In the genomic region with DNA sequence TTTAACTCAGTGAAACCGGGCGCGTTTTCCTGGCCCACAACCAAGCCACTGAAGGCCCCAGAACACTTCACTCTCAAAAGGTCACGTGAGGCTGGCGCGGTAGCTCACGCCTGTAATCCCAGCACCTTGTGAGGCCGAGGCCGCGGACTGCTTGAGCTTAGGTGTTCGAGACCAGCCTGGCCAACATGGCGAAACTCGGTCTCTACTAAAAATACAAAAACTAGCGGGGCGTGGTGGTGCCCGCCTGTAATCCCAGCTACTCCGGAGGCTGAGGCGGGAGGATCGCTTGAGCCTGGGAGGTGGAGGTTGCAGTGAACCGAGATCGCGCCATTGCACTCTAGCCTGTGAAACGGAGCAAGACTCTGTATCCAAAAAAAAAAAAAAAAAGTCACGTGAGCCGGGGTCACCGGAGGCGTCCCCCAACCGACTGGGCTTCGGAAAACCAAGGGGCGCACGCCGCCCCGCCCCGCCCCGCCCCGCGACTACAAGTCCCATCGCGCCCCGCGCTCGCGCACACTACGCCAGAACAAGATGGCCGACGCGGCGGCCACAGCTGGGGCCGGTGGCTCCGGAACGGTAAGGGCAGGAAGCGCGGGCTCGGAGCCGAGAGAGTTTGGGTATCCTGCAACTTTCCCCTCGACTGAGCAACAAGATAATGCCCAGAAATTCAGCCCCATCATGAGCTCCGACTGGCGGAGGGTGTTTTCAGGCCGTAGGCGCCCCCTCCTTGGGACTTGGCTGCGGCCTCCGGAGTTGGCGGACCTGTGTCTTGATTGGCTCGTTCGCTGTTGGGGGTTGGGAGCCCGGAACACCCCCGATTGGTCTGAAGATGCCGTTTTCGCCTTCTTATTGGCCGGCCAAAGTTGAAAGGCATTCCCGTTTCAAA, we compare ENCODE assay signal across 8 cellular contexts. TPM values are rescaled to one million over a fixed set of nuclear protein-coding genes. Genes with fewer than 3 reads are reported as not detected.
DNase-seq lines count a peak whose midpoint lies in the region; TF ChIP-seq lines count a peak whose summit lies in the region.

A gene with protein sequence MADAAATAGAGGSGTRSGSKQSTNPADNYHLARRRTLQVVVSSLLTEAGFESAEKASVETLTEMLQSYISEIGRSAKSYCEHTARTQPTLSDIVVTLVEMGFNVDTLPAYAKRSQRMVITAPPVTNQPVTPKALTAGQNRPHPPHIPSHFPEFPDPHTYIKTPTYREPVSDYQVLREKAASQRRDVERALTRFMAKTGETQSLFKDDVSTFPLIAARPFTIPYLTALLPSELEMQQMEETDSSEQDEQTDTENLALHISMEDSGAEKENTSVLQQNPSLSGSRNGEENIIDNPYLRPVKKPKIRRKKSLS (plus strand): TSS at position 514 of the 886 bp plus-strand sequence. CDS start 18 bp downstream, at position 532.

- peak within 1 kb of the TSS; percentile 59 for H3K4me2 ChIP-seq in neuronal stem cell (ENCODE audit: insufficient read depth, low read length, poor library complexity, severe bottlenecking)

- H3K4me1 ChIP-seq in SJSA1 (replicated peaks) (peaks cover 20% of the 10 kb centered on the region), neuronal stem cell (ENCODE audit: control insufficient read depth in 2 of 2, insufficient read depth in 1 of 2, low read depth in 1 of 2, low read length in 2 of 2) (peaks cover 10 to 18% of the 10 kb centered on the region in 2 donors)

- H4K8ac ChIP-seq in neuronal stem cell (ENCODE audit: low read depth, low read length), result no peak within 1 kb of the TSS

- H2BK12ac ChIP-seq in neuronal stem cell (ENCODE audit: low read length), result no peak within 1 kb of the TSS

- peak within 1 kb of the TSS; percentile 97 for H3K23ac ChIP-seq in neuronal stem cell (ENCODE audit: low read depth, low read length, poor library complexity)

- H3K9me3 ChIP-seq in SJSA1 (replicated peaks) (no peaks in the 10 kb centered on the region), neuronal stem cell (replicated peaks in 1 of 2; ENCODE audit: control insufficient read depth in 2 of 2, insufficient read depth in 1 of 2, low read depth in 1 of 2, low read length in 2 of 2) (peaks cover 0 to 3% of the 10 kb centered on the region in 2 donors)

- peak within 1 kb of the TSS; percentile 75 for H2BK15ac ChIP-seq in neuronal stem cell (ENCODE audit: low read length)

- no CpG with 5 or more reads among the region's 71 CpGs for whole genome bisulfite sequencing in neuronal stem cell (ENCODE audit: extremely low coverage in 2 of 2, insufficient read length in 2 of 2, insufficient replicate concordance in 1 of 2), 2 donors

- no peak for TF ChIP-seq CTCF in subcutaneous adipose tissue (IDR thresholded peaks at IDR 0.05; ENCODE audit: low read depth)

- H3K4ac ChIP-seq in neuronal stem cell (ENCODE audit: low read length), result no peak within 1 kb of the TSS

- no peak within 1 kb of the TSS for H4K91ac ChIP-seq in neuronal stem cell (ENCODE audit: low read depth, low read length, poor library complexity)

- H3K18ac ChIP-seq in neuronal stem cell (ENCODE audit: low read length), result peak within 1 kb of the TSS; percentile 94

- H3K27me3 ChIP-seq in SJSA1 (replicated peaks), result no peaks in the 10 kb centered on the region
- peaks cover 0 to 25% (median 0%) of the 10 kb centered on the region in 3 experiments for H3K27me3 ChIP-seq in neuronal stem cell (ENCODE audit: control insufficient read depth in 3 of 3, insufficient read depth in 3 of 3, low read depth in 1 of 3, low read length in 3 of 3)

- no peak within 1 kb of the TSS for H2BK120ac ChIP-seq in neuronal stem cell (ENCODE audit: low read depth, low read length)

- H2AFZ ChIP-seq in neuronal stem cell (ENCODE audit: low read length), result peak within 1 kb of the TSS; percentile 93

- POLR2A ChIA-PET in HEK293T (lab: Yijun Ruan, JAX), result interaction anchor here (0.6 to 2.0 kb wide), 14 partner anchors 9 to 697 kb away, joined by 3 to 13 read pairs (median 4); a partner anchor contains a TSS

- H3K36me3 ChIP-seq in SJSA1 (peaks cover 24% of the 10 kb centered on the region), neuronal stem cell (replicated peaks in 1 of 2; ENCODE audit: control insufficient read depth in 2 of 2, insufficient read depth in 2 of 2, low read length in 2 of 2) (peaks cover 4 to 30% of the 10 kb centered on the region in 2 donors)

- no peak within 1 kb of the TSS for H2BK5ac ChIP-seq in neuronal stem cell (ENCODE audit: low read length)

- no peaks in the 10 kb centered on the region for H3K79me1 ChIP-seq in neuronal stem cell (ENCODE audit: low read depth, low read length)

- H3K14ac ChIP-seq in neuronal stem cell (ENCODE audit: low read length), result no peak within 1 kb of the TSS

- H3K9ac ChIP-seq in neuronal stem cell (ENCODE audit: low read depth, low read length, poor library complexity), result peak within 1 kb of the TSS; percentile 47

- DNase-seq in GF-D8 (lab: John Stamatoyannopoulos, UW) (peak; percentile 64), HEK293T (ENCODE audit: extremely low spot score) (peak; percentile 89), MV-4-11 (lab: John Stamatoyannopoulos, UW) (peak; percentile 87), SJSA1 (ENCODE audit: low read depth in 1 of 2, low spot score in 2 of 2) (peak; percentile 93 to 98), foreskin melanocyte (peak; percentile 90), neuronal stem cell (ENCODE audit: low spot score) (peak; percentile 90)
- DNase-seq in activated naive CD4-positive, alpha-beta T cell (lab: John Stamatoyannopoulos, UW), result peak; percentile 72 to 89 (median 80)

- H3K27ac ChIP-seq in SJSA1 (peak within 1 kb of the TSS; percentile 84), neuronal stem cell (replicated peaks; ENCODE audit: low read length) (peak within 1 kb of the TSS; percentile 80)

- CTCF ChIA-PET in HEK293T (lab: Yijun Ruan, JAX), result interaction anchor here (0.6 to 2.8 kb wide), 4 partner anchors 164 to 732 kb away, joined by 3 to 10 read pairs (median 6); no protein-coding TSS in a partner anchor

- peak within 1 kb of the TSS; percentile 69 for H3K4me3 ChIP-seq in SJSA1
- peak within 1 kb of the TSS; percentile 70 to 95 for H3K4me3 ChIP-seq in neuronal stem cell (ENCODE audit: low read length in 2 of 2)

- peak within 1 kb of the TSS; percentile 94 for H2AK5ac ChIP-seq in neuronal stem cell (ENCODE audit: low read depth, low read length)

TF ChIP-seq in HEK293T, 16 proteins besides CTCF, POLR2A, EP300 and RAD21:
- no peak; the same call in none of the 2 replicates for TF ChIP-seq ZNF384 (IDR thresholded peaks at IDR 0.05)
- TF ChIP-seq FOXA1 (IDR thresholded peaks at IDR 0.05), result no peak
- TF ChIP-seq, protein P1, sequence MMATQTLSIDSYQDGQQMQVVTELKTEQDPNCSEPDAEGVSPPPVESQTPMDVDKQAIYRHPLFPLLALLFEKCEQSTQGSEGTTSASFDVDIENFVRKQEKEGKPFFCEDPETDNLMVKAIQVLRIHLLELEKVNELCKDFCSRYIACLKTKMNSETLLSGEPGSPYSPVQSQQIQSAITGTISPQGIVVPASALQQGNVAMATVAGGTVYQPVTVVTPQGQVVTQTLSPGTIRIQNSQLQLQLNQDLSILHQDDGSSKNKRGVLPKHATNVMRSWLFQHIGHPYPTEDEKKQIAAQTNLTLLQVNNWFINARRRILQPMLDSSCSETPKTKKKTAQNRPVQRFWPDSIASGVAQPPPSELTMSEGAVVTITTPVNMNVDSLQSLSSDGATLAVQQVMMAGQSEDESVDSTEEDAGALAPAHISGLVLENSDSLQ (IDR thresholded peaks at IDR 0.05), result peak; percentile 68
- TF ChIP-seq BHLHE40 (IDR thresholded peaks at IDR 0.05; ENCODE audit: borderline replicate concordance), result no peak
- no peak for TF ChIP-seq HDGF (IDR thresholded peaks at IDR 0.05; ENCODE audit: borderline replicate concordance)
- peak; percentile 92 for TF ChIP-seq ELF4 (IDR thresholded peaks at IDR 0.05)
- TF ChIP-seq L3MBTL2 (conservative IDR thresholded peaks at IDR 0.05), result peak; percentile 21; the same call in 1 of the 2 replicates

RNA-seq across cellular contexts. Expression of the gene that starts here (rescaled TPM):
- total RNA-seq in SJSA1 (2014; rRNA removed; shearing (Covaris generic)), result 5.0 and 12.2 TPM in 2 replicates
- 30.4 TPM for polyA plus RNA-seq in neuronal stem cell (2013, experiment 1 of 2)
- polyA plus RNA-seq in neuronal stem cell (2013, experiment 2 of 2), result 29.3 TPM
- total RNA-seq in subcutaneous adipose tissue, result 10 to 100 TPM; 22.7 to 48.8 (median 26.1) TPM

Comparison
In these comparisons a context has a peak if more than half of its experiments do, and no peak if none do; other contexts are left out.
1. Peak in every context shown above with its lines: DNase-seq, H3K4me3 ChIP-seq and H3K27ac ChIP-seq.